ENCODE assay signal across 11 cellular contexts in genomic region chr1:101247404-101248287, GRCh38. TPM values are rescaled to one million over a fixed set of nuclear protein-coding genes. Genes with fewer than 3 reads are reported as not detected.
DNase-seq lines count a peak whose midpoint lies in the region; ATAC-seq and TF ChIP-seq lines count a peak whose summit lies in the region.
"Had no signal": no experiment of that assay in that cellular context is flagged by ENCODE, and none has a peak within 500 bp of the region (broad histone marks: within the 10 kb centered on the region; RNA-seq: fewer than 3 reads in every experiment).

No MANE protein-coding gene starts in this region.

- H3K27ac Mint-ChIP-seq in activated naive CD4-positive, alpha-beta T cell treated with anti-CD3 and anti-CD28 coated beads, Interleukin-2, amount 50 U/mL, for 72 hours = peak overlapping the region; percentile 2 to 14
- peak overlapping the region; percentile 14 for H3K27ac Mint-ChIP-seq in stimulated activated naive B cell treated with anti-CD40 and anti-IgM and Interleukin-4, amounts not matched to agents 10 μg/mL and 1 μg/mL and 100 μg/mL, for 72 hours

- CTCF ChIA-PET in PC-3 (lab: Charles Lee) = no interaction called here

- no TSS peak for BruUV-seq in PC-3 (replicated peaks; lab: Mats Ljungman, UMichigan)

- H3K4me1 Mint-ChIP-seq in stimulated activated naive B cell treated with anti-CD40 and anti-IgM and Interleukin-4, amounts not matched to agents 10 μg/mL and 1 μg/mL and 100 μg/mL, for 72 hours = peaks cover 26 to 66% of the 10 kb centered on the region in 2 donors

- peak overlapping the region; percentile 10; the same call in 1 of the 2 replicates for H3K4me3 ChIP-seq in Karpas-422 (ENCODE audit: low read length)
- H3K4me3 ChIP-seq in PC-3 (ENCODE audit: low read length) = no peak overlapping the region
- no peak overlapping the region for H3K4me3 ChIP-seq in sigmoid colon

- no peak for DNase-seq in activated naive CD4-positive, alpha-beta T cell treated with anti-CD3 and anti-CD28 coated beads, Interleukin-2, amount 50 U/mL, for 72 hours (ENCODE audit: low spot score in 2 of 2)
- DNase-seq in activated naive CD4-positive, alpha-beta T cell (lab: John Stamatoyannopoulos, UW) = no peak
- DNase-seq in Karpas-422 (peak; percentile 94), PC-3 (no peak), sigmoid colon (no peak), DMS153 (lab: John Stamatoyannopoulos, UW) (no peak)
- DNase-seq in stimulated activated naive B cell treated with anti-CD40 and anti-IgM and Interleukin-4, amounts not matched to agents 10 μg/mL and 1 μg/mL and 100 μg/mL, for 72 hours = peak; percentile 58
- DNase-seq: dermis blood vessel endothelial cell had no signal

- peak overlapping the region in 1 of 2 donors; percentile 52 for H3K4me3 Mint-ChIP-seq in stimulated activated naive B cell treated with anti-CD40 and anti-IgM and Interleukin-4, amounts not matched to agents 10 μg/mL and 1 μg/mL and 100 μg/mL, for 72 hours

- H2AFZ ChIP-seq in Karpas-422 (ENCODE audit: low read length) (no peak overlapping the region), PC-3 (ENCODE audit: low read length) (no peak overlapping the region)

- H3K4me1 ChIP-seq in Karpas-422 (ENCODE audit: low read length) (peaks cover 49% of the 10 kb centered on the region), PC-3 (ENCODE audit: insufficient read depth, low read length) (no peaks in the 10 kb centered on the region), sigmoid colon (no peaks in the 10 kb centered on the region)

- H3K79me2 ChIP-seq in Karpas-422 (ENCODE audit: low read length) (no peaks in the 10 kb centered on the region), PC-3 (ENCODE audit: low read length) (no peaks in the 10 kb centered on the region)

- WGBS in sigmoid colon, 2 donors = 60 to 71% methylated on average over 6 of the region's 6 CpGs

- no peaks in the 10 kb centered on the region for H3F3A ChIP-seq in PC-3 (ENCODE audit: low read length, unreplicated experiment)

- no peaks in the 10 kb centered on the region for H3K9me3 Mint-ChIP-seq in activated naive CD4-positive, alpha-beta T cell treated with anti-CD3 and anti-CD28 coated beads, Interleukin-2, amount 50 U/mL, for 72 hours
- H3K9me3 Mint-ChIP-seq in stimulated activated naive B cell treated with anti-CD40 and anti-IgM and Interleukin-4, amounts not matched to agents 10 μg/mL and 1 μg/mL and 100 μg/mL, for 72 hours = no peaks in the 10 kb centered on the region

- H4K20me1 ChIP-seq in Karpas-422 (ENCODE audit: insufficient read depth, low read depth, low read length) = 0 out of 2 replicates have a peak, but pooled peaks cover 5% of the 10 kb centered on the region
- H4K20me1 ChIP-seq in PC-3 (ENCODE audit: low read length) = no peaks in the 10 kb centered on the region

- H3K36me3 Mint-ChIP-seq in activated naive CD4-positive, alpha-beta T cell treated with anti-CD3 and anti-CD28 coated beads, Interleukin-2, amount 50 U/mL, for 72 hours = peaks cover 11 to 14% of the 10 kb centered on the region in 2 donors
- peaks cover 5 to 8% of the 10 kb centered on the region in 2 donors for H3K36me3 Mint-ChIP-seq in stimulated activated naive B cell treated with anti-CD40 and anti-IgM and Interleukin-4, amounts not matched to agents 10 μg/mL and 1 μg/mL and 100 μg/mL, for 72 hours

- TF ChIP-seq CTCF in PC-3 (conservative IDR thresholded peaks at IDR 0.05; ENCODE audit: low read depth, low read length) = no peak
- TF ChIP-seq CTCF in sigmoid colon (IDR thresholded peaks at IDR 0.05) = no peak

- H3K9me2 ChIP-seq in Karpas-422 (replicated peaks; ENCODE audit: insufficient read depth, low read length) = no peaks in the 10 kb centered on the region
- no peaks in the 10 kb centered on the region for H3K9me2 ChIP-seq in PC-3 (replicated peaks; ENCODE audit: low read length)

- H3K4me2 ChIP-seq in Karpas-422 (ENCODE audit: low read depth, low read length, poor library complexity, severe bottlenecking) = peak overlapping the region; percentile 52
- H3K4me2 ChIP-seq in PC-3 (ENCODE audit: low read length) = no peak overlapping the region

- no peaks in the 10 kb centered on the region for H3K9me3 ChIP-seq in Karpas-422 (ENCODE audit: low read length)
- no peaks in the 10 kb centered on the region for H3K9me3 ChIP-seq in PC-3 (ENCODE audit: low read length)
- no peaks in the 10 kb centered on the region for H3K9me3 ChIP-seq in sigmoid colon

- H3K27me3 ChIP-seq in Karpas-422 (ENCODE audit: low read length) = no peaks in the 10 kb centered on the region
- H3K27me3 ChIP-seq in PC-3 (ENCODE audit: low read length) = no peaks in the 10 kb centered on the region
- no peaks in the 10 kb centered on the region for H3K27me3 ChIP-seq in sigmoid colon

- peak overlapping the region; percentile 12; the same call in 1 of the 2 replicates for H3K27ac ChIP-seq in Karpas-422 (ENCODE audit: low read length)
- no peak overlapping the region for H3K27ac ChIP-seq in PC-3 (ENCODE audit: low read length)
- no peak overlapping the region for H3K27ac ChIP-seq in sigmoid colon
- H3K27ac ChIP-seq: HL-60 had no signal

- POLR2A ChIA-PET in PC-3 (lab: Charles Lee; ENCODE audit: unreplicated experiment) = interaction anchor here (0.6 kb wide), 1 partner anchor 9 kb away, joined by 3 read pairs; no protein-coding TSS in a partner anchor

- no peak for TF ChIP-seq EP300 in sigmoid colon (IDR thresholded peaks at IDR 0.05)

- no peak for TF ChIP-seq POLR2A in sigmoid colon (IDR thresholded peaks at IDR 0.05)

- no peak for ATAC-seq in activated naive CD4-positive, alpha-beta T cell treated with anti-CD3 and anti-CD28 coated beads, Interleukin-2, amount 50 U/mL, for 72 hours
- peak; percentile 95 for ATAC-seq in HG02678 (IDR thresholded peaks at IDR 0.05; ENCODE audit: unreplicated experiment)
- peak; percentile 95 to 96 for ATAC-seq in stimulated activated naive B cell treated with anti-CD40 and anti-IgM and Interleukin-4, amounts not matched to agents 10 μg/mL and 1 μg/mL and 100 μg/mL, for 72 hours (replicated peaks)
- ATAC-seq in PC-3 = no peak

- intact Hi-C loops in PC-3 (cut with micrococcal nuclease) (no loop called here), sigmoid colon (cut with DNase I) (no loop called here)

- no peaks in the 10 kb centered on the region for H3K27me3 Mint-ChIP-seq in stimulated activated naive B cell treated with anti-CD40 and anti-IgM and Interleukin-4, amounts not matched to agents 10 μg/mL and 1 μg/mL and 100 μg/mL, for 72 hours

- no peak overlapping the region for H3K9ac ChIP-seq in Karpas-422 (ENCODE audit: low read length)
- no peak overlapping the region for H3K9ac ChIP-seq in PC-3 (ENCODE audit: low read length)

- H3K36me3 ChIP-seq in Karpas-422 (ENCODE audit: insufficient read depth, low read length) (no peaks in the 10 kb centered on the region), PC-3 (ENCODE audit: low read depth, low read length) (no peaks in the 10 kb centered on the region), sigmoid colon (no peaks in the 10 kb centered on the region)

RNA-seq across cellular contexts. Expression of gene S1PR1, which starts 10.8 kb away (rescaled TPM):
- total RNA-seq in activated naive CD4-positive, alpha-beta T cell treated with anti-CD3 and anti-CD28 coated beads, Interleukin-2, amount 50 U/mL, for 72 hours = 100 to 1,000 TPM; 125 to 221 TPM
- total RNA-seq in Karpas-422 (2014; rRNA removed; shearing (Covaris generic); ENCODE audit: low replicate concordance) = not detected in 2 replicates
- total RNA-seq in PC-3 (2014; rRNA removed) (2.1 TPM in 2 replicates), sigmoid colon (10 to 100 TPM; 16.4 to 25.5 (median 22.3) TPM)
- 10 to 100 TPM in 1 of 3 donors, 1 to 10 TPM in 2; 1.2 to 29.3 (median 4.2) TPM for polyA plus RNA-seq in sigmoid colon
- total RNA-seq: NCI-H460 had no signal

Comparison
In these comparisons a context has a peak if more than half of its experiments do, and no peak if none do; other contexts are left out.
1. ATAC-seq: peak in HG02678 (single experiment) and stimulated activated naive B cell treated with anti-CD40 and anti-IgM and Interleukin-4, amounts not matched to agents 10 μg/mL and 1 μg/mL and 100 μg/mL, for 72 hours (2 of 2); none in activated naive CD4-positive, alpha-beta T cell treated with anti-CD3 and anti-CD28 coated beads, Interleukin-2, amount 50 U/mL, for 72 hours (0 of 2) and PC-3 (single experiment).
2. DNase-seq: peak in Karpas-422 (single experiment) and stimulated activated naive B cell treated with anti-CD40 and anti-IgM and Interleukin-4, amounts not matched to agents 10 μg/mL and 1 μg/mL and 100 μg/mL, for 72 hours (single experiment); none in activated naive CD4-positive, alpha-beta T cell treated with anti-CD3 and anti-CD28 coated beads, Interleukin-2, amount 50 U/mL, for 72 hours (0 of 2), activated naive CD4-positive, alpha-beta T cell (0 of 4), PC-3 (single experiment), sigmoid colon (single experiment) and DMS153 (single experiment).
3. RNA of gene S1PR1, which starts 10.8 kb away (total RNA-seq): 125 to 221 TPM in activated naive CD4-positive, alpha-beta T cell treated with anti-CD3 and anti-CD28 coated beads, Interleukin-2, amount 50 U/mL, for 72 hours; 16.4 to 25.5 TPM in sigmoid colon, 2.1 TPM in PC-3 and not detected in Karpas-422; every median in the first group is over 4 times any median in the second.